ENCODE assay signal across 17 cellular contexts in the genomic region with DNA sequence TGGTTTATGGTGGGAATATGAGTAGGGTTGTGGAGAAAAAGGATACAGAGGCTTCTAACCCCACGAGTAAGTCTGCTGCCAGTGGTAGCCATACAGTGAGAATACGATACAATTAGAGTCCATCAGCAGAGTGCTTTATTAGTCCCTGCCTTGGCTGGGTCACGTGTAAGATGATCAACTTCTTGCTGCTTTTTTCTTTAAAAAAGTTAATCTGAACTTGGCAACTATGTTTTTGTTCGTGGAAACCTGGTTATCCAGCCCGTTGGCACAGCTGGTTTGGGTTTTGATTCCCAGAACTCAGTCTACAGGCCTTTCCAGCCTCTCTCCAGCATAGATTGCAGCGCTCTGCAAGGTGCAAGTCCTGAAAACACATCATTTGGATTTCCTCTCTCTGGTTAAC. TPM values are rescaled to one million over a fixed set of nuclear protein-coding genes. Genes with fewer than 3 reads are reported as not detected.
DNase-seq lines count a peak whose midpoint lies in the region; ATAC-seq and TF ChIP-seq lines count a peak whose summit lies in the region.
"Had no signal": no experiment of that assay in that cellular context is flagged by ENCODE, and none has a peak within 500 bp of the region (broad histone marks: within the 10 kb centered on the region; RNA-seq: fewer than 3 reads in every experiment).

No MANE protein-coding gene starts in this region.

- H3K9me3 ChIP-seq in Karpas-422 (ENCODE audit: low read length) (no peaks in the 10 kb centered on the region), OCI-LY7 (ENCODE audit: low read length) (peaks cover 5% of the 10 kb centered on the region; the same call in 1 of the 2 replicates), neuronal stem cell (replicated peaks in 1 of 2; ENCODE audit: control insufficient read depth in 2 of 2, insufficient read depth in 1 of 2, low read depth in 1 of 2, low read length in 2 of 2) (peaks cover 0 to 2% of the 10 kb centered on the region in 2 donors)
- H3K9me3 ChIP-seq: A549, BLaER1 had no signal

- no peak overlapping the region for H3K14ac ChIP-seq in neuronal stem cell (ENCODE audit: low read length)

- H3K18ac ChIP-seq in neuronal stem cell (ENCODE audit: low read length): no peak overlapping the region

- no peaks in the 10 kb centered on the region for H3K79me1 ChIP-seq in neuronal stem cell (ENCODE audit: low read depth, low read length)

- CTCF ChIA-PET in OCI-LY7 (lab: Charles Lee; ENCODE audit: unreplicated experiment): no interaction called here

- intact Hi-C loops in OCI-LY7 (cut with micrococcal nuclease; ENCODE audit: unreplicated experiment): no loop called here

- TF ChIP-seq CTCF in OCI-LY7 (conservative IDR thresholded peaks at IDR 0.05; ENCODE audit: low read length): no peak

- H3K9me2 ChIP-seq in Karpas-422 (replicated peaks; ENCODE audit: insufficient read depth, low read length) (no peaks in the 10 kb centered on the region), OCI-LY7 (ENCODE audit: insufficient read depth, low read length) (no peaks in the 10 kb centered on the region)

- H2BK12ac ChIP-seq in neuronal stem cell (ENCODE audit: low read length): no peak overlapping the region

- no peaks in the 10 kb centered on the region for H4K20me1 ChIP-seq in Karpas-422 (ENCODE audit: insufficient read depth, low read depth, low read length)
- no peaks in the 10 kb centered on the region for H4K20me1 ChIP-seq in OCI-LY7 (ENCODE audit: insufficient read depth, low read length)
- H4K20me1 ChIP-seq: BLaER1 had no signal

- no CpG with 5 or more reads among the region's 6 CpGs for WGBS in neuronal stem cell (ENCODE audit: extremely low coverage in 2 of 2, insufficient read length in 2 of 2, insufficient replicate concordance in 1 of 2), 2 donors

- H2BK5ac ChIP-seq in neuronal stem cell (ENCODE audit: low read length): no peak overlapping the region

- no peak overlapping the region for H3K4ac ChIP-seq in neuronal stem cell (ENCODE audit: low read length)

- POLR2A ChIA-PET in OCI-LY7 (lab: Charles Lee): interaction anchor here (0.6 kb wide), 1 partner anchor 168 kb away, joined by 3 read pairs; no protein-coding TSS in a partner anchor

- H3K27me3 ChIP-seq in ACC112 (ENCODE audit: insufficient read depth, low read length) (peaks cover 31% of the 10 kb centered on the region; the same call in 1 of the 2 replicates), Karpas-422 (ENCODE audit: low read length) (no peaks in the 10 kb centered on the region), neuronal stem cell (ENCODE audit: control insufficient read depth in 3 of 3, insufficient read depth in 3 of 3, low read depth in 1 of 3, low read length in 3 of 3) (peaks cover 0 to 5% (median 0%) of the 10 kb centered on the region in 3 experiments)
- H3K27me3 ChIP-seq: BLaER1 had no signal

- H3K79me2 ChIP-seq in ACC112 (ENCODE audit: control insufficient read depth, insufficient read depth, low read length, unreplicated experiment) (no peaks in the 10 kb centered on the region), Karpas-422 (ENCODE audit: low read length) (peaks cover 52% of the 10 kb centered on the region), OCI-LY7 (ENCODE audit: insufficient read depth, low read depth, low read length) (no peaks in the 10 kb centered on the region)

- H3K4me3 ChIP-seq in ACC112 (ENCODE audit: low read depth, low read length): no peak overlapping the region
- peak overlapping the region; percentile 63 for H3K4me3 ChIP-seq in Karpas-422 (ENCODE audit: low read length)
- H3K4me3 ChIP-seq in OCI-LY7 (ENCODE audit: low read depth, low read length, poor library complexity, severe bottlenecking): no peak overlapping the region
- H3K4me3 ChIP-seq in neuronal stem cell (ENCODE audit: low read length in 2 of 2): no peak overlapping the region
- H3K4me3 ChIP-seq: A549, BLaER1, GM23248 had no signal

- ATAC-seq in GM21737 (IDR thresholded peaks at IDR 0.05; ENCODE audit: unreplicated experiment) (no peak), HG03565 (IDR thresholded peaks at IDR 0.05; ENCODE audit: unreplicated experiment) (no peak)
- ATAC-seq: A549 had no signal

- no peak overlapping the region for H2BK15ac ChIP-seq in neuronal stem cell (ENCODE audit: low read length)

- H3K27ac ChIP-seq in ACC112 (ENCODE audit: low read depth, low read length): no peak overlapping the region
- H3K27ac ChIP-seq in Karpas-422 (ENCODE audit: low read length): peak overlapping the region; percentile 91
- no peak overlapping the region for H3K27ac ChIP-seq in OCI-LY7 (ENCODE audit: low read depth, low read length, poor library complexity, severe bottlenecking)
- H3K27ac ChIP-seq in neuronal stem cell (replicated peaks; ENCODE audit: low read length): no peak overlapping the region
- H3K27ac ChIP-seq: 22Rv1, A549, BLaER1, GM23248, HL-60, KMS-11 had no signal

- no peak overlapping the region for H2AK5ac ChIP-seq in neuronal stem cell (ENCODE audit: low read depth, low read length)

- peak overlapping the region; percentile 9 for H4K8ac ChIP-seq in neuronal stem cell (ENCODE audit: low read depth, low read length)

- H4K91ac ChIP-seq in neuronal stem cell (ENCODE audit: low read depth, low read length, poor library complexity): no peak overlapping the region

- no peak overlapping the region for H2BK120ac ChIP-seq in neuronal stem cell (ENCODE audit: low read depth, low read length)

- BruUV-seq in OCI-LY7 (replicated peaks; lab: Mats Ljungman, UMichigan): no TSS peak

- H2AFZ ChIP-seq in ACC112 (ENCODE audit: low read length, unreplicated experiment) (peak overlapping the region; percentile 69), Karpas-422 (ENCODE audit: low read length) (0 out of 2 replicates have a peak overlapping the region, but pooled peaks have one; percentile 25), OCI-LY7 (ENCODE audit: low read length) (0 out of 2 replicates have a peak overlapping the region, but pooled peaks have one; percentile 17), neuronal stem cell (ENCODE audit: low read length) (no peak overlapping the region)
- H2AFZ ChIP-seq: GM23248 had no signal

- DNase-seq in Karpas-422: peak; percentile 62
- no peak for DNase-seq in OCI-LY7 (ENCODE audit: low spot score)
- no peak for DNase-seq in neuronal stem cell (ENCODE audit: low spot score)
- no peak for DNase-seq in hepatic stellate cell (ENCODE audit: low spot score)
- DNase-seq: CD4-positive, alpha-beta memory T cell; DMS153; DMS79 treated with DMSO at 0.1 percent for 48 hours; GM23248; H7 had no signal

- H3K36me3 ChIP-seq in ACC112 (ENCODE audit: insufficient read depth, low read length) (no peaks in the 10 kb centered on the region), Karpas-422 (ENCODE audit: insufficient read depth, low read length) (peaks cover 35% of the 10 kb centered on the region), OCI-LY7 (ENCODE audit: insufficient read depth, low read length) (no peaks in the 10 kb centered on the region), neuronal stem cell (replicated peaks in 1 of 2; ENCODE audit: control insufficient read depth in 2 of 2, insufficient read depth in 2 of 2, low read length in 2 of 2) (no peaks in the 10 kb centered on the region)
- H3K36me3 ChIP-seq: BLaER1 had no signal

- H3K9ac ChIP-seq in Karpas-422 (ENCODE audit: low read length): peak overlapping the region; percentile 63
- H3K9ac ChIP-seq in neuronal stem cell (ENCODE audit: low read depth, low read length, poor library complexity): no peak overlapping the region
- H3K9ac ChIP-seq: BLaER1, GM23248, KMS-11 had no signal

- H3K4me1 ChIP-seq in ACC112 (ENCODE audit: control insufficient read depth, insufficient read depth, low read length, unreplicated experiment) (no peaks in the 10 kb centered on the region), Karpas-422 (ENCODE audit: low read length) (peaks cover 90% of the 10 kb centered on the region), OCI-LY7 (ENCODE audit: insufficient read depth, low read length, poor library complexity, severe bottlenecking) (peaks cover 9% of the 10 kb centered on the region), neuronal stem cell (ENCODE audit: control insufficient read depth in 2 of 2, insufficient read depth in 1 of 2, low read depth in 1 of 2, low read length in 2 of 2) (no peaks in the 10 kb centered on the region)
- H3K4me1 ChIP-seq: A549, BLaER1 had no signal

- H3K4me2 ChIP-seq in Karpas-422 (ENCODE audit: low read depth, low read length, poor library complexity, severe bottlenecking) (peak overlapping the region; percentile 79), OCI-LY7 (ENCODE audit: low read length) (no peak overlapping the region), neuronal stem cell (ENCODE audit: insufficient read depth, low read length, poor library complexity, severe bottlenecking) (no peak overlapping the region)
- H3K4me2 ChIP-seq: A549, BLaER1, KMS-11 had no signal

- no peak overlapping the region for H3K23ac ChIP-seq in neuronal stem cell (ENCODE audit: low read depth, low read length, poor library complexity)

RNA-seq across cellular contexts. Expression of gene LSM6, which starts 53.1 kb away (rescaled TPM):
- 238 and 321 TPM in 2 replicates for total RNA-seq in Karpas-422 (2014; rRNA removed; shearing (Covaris generic); ENCODE audit: low replicate concordance)
- total RNA-seq in OCI-LY7 (2014; rRNA removed; shearing (Covaris generic)): 123 and 132 TPM in 2 replicates
- 60.9 and 62.3 TPM in 2 replicates for total RNA-seq in OCI-LY7 (2022)
- 63.8 TPM for polyA plus RNA-seq in neuronal stem cell (2013, experiment 1 of 2)
- polyA plus RNA-seq in neuronal stem cell (2013, experiment 2 of 2): 70.0 TPM
